20 cellular contexts compared by ENCODE assay signal in the genomic region with DNA sequence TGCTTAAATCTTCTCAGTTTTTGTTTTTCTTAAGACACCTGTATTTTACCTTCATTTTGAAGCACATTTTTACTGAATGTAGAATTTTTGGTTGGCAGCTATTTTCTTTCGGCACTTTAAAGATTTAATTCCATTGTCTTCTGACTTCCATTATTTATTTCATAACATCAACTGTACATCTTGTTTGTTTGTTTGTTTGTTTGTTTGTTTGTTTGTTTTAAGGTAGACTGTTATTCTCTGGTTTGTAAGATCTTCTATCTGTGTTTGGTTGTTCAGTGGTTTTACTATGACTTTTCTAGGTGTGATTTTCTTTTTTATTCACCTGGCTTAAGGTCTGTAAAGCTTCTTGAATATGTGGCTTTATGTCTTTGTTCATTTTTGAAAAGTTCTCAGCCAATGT.
DNase-seq lines count a peak whose midpoint lies in the region; ATAC-seq, FAIRE-seq and TF ChIP-seq lines count a peak whose summit lies in the region.
"Had no signal": no experiment of that assay in that cellular context is flagged by ENCODE, and none has a peak within 500 bp of the region (broad histone marks: within the 10 kb centered on the region; RNA-seq: fewer than 3 reads in every experiment).

No MANE protein-coding gene starts in this region.

- H2BK12ac ChIP-seq in H1 (ENCODE audit: low read depth, low read length) = no peak overlapping the region

- H3K27ac Mint-ChIP-seq in WTC11 (no peak overlapping the region), neural progenitor cell (no peak overlapping the region)
- H3K27ac Mint-ChIP-seq: B cell; CD8-positive, alpha-beta T cell; H9 had no signal

- H3K18ac ChIP-seq in H1 (ENCODE audit: extremely low read depth, low read length) = no peak overlapping the region

- H2AFZ ChIP-seq in HepG2 (ENCODE audit: low read length) (no peak overlapping the region), H1 (ENCODE audit: low read length) (no peak overlapping the region), neural progenitor cell (replicated peaks) (no peak overlapping the region)

- H2BK120ac ChIP-seq in H1 (replicated peaks; ENCODE audit: low read depth, low read length) = no peak overlapping the region

- DNase-seq in HepG2 (ENCODE audit: low spot score) (no peak), right lobe of liver (no peak), WTC11 (ENCODE audit: low spot score) (no peak), H1 (ENCODE audit: low read depth in 1 of 2, low spot score in 2 of 2) (no peak), NCI-H1048 (lab: John Stamatoyannopoulos, UW) (no peak), NCI-H446 treated with DMSO at 0.1 percent for 48 hours (lab: John Stamatoyannopoulos, UW) (no peak), neural progenitor cell (ENCODE audit: low spot score) (no peak)
- DNase-seq: 8988T; Calu3; CD8-positive, alpha-beta T cell; DMS79 treated with DMSO at 0.1 percent for 48 hours; GOT3; H9; IMR-90; KBM-7 had no signal

- no peaks in the 10 kb centered on the region for H3K79me1 ChIP-seq in H1 (ENCODE audit: low read depth, low read length)

- H3K9me3 ChIP-seq in HepG2 (ENCODE audit: low read length) = peaks cover 5% of the 10 kb centered on the region; the same call in 1 of the 2 replicates
- H3K9me3 ChIP-seq in right lobe of liver = peaks cover 0 to 6% (median 0%) of the 10 kb centered on the region in 4 donors
- H3K9me3 ChIP-seq in H1 (ENCODE audit: insufficient read depth in 2 of 2, low read depth in 1 of 2, low read length in 1 of 2) = peaks cover 3 to 4% of the 10 kb centered on the region in 2 experiments; a peak in 2 of 4 replicates
- H3K9me3 ChIP-seq in neural progenitor cell (ENCODE audit: low read depth) = peaks cover 17% of the 10 kb centered on the region

- no peak overlapping the region for H3K4me2 ChIP-seq in HepG2 (ENCODE audit: low read depth, low read length)
- H3K4me2 ChIP-seq in H1 (ENCODE audit: insufficient read depth in 1 of 2, low read depth in 2 of 2, low read length in 2 of 2) = no peak overlapping the region
- no peak overlapping the region for H3K4me2 ChIP-seq in neural progenitor cell
- H3K4me2 ChIP-seq: BLaER1 treated with 17β-estradiol and CSF1 and Interleukin-3, amounts not matched to agents 10 nM and 100 nM had no signal

- TF ChIP-seq CTCF in HepG2 (CRISPR knock-in tag; IDR thresholded peaks at IDR 0.05) (no peak), right lobe of liver (IDR thresholded peaks at IDR 0.05) (no peak), WTC11 (IDR thresholded peaks at IDR 0.05) (no peak), H1 (IDR thresholded peaks at IDR 0.05; ENCODE audit: control extremely low read depth in 1 of 3, insufficient read depth in 1 of 3, low read depth in 1 of 3, low read length in 3 of 3) (no peak), neural progenitor cell (IDR thresholded peaks at IDR 0.05) (no peak)

- intact Hi-C loops in HepG2 (cut with micrococcal nuclease; ENCODE audit: unreplicated experiment) = no loop called here
- intact Hi-C loops in right lobe of liver (cut with DNase I) = no loop called here

- H2BK20ac ChIP-seq in H1 (ENCODE audit: low read length) = no peak overlapping the region

- H3K4me1 Mint-ChIP-seq in WTC11 = no peaks in the 10 kb centered on the region
- no peaks in the 10 kb centered on the region for H3K4me1 Mint-ChIP-seq in neural progenitor cell
- H3K4me1 Mint-ChIP-seq: B cell, H9 had no signal

- 96% methylated on average over 1 of the region's 1 CpG for WGBS in HepG2 (ENCODE audit: low lambda C conversion rate)
- 100% methylated on average over 1 of the region's 1 CpG for WGBS in right lobe of liver (ENCODE audit: insufficient coverage, low coverage, low lambda C conversion rate, missing lambda C conversion rate)
- WGBS in H1 (ENCODE audit: extremely low coverage in 1 of 2, insufficient coverage in 1 of 2, insufficient read length in 1 of 2, insufficient replicate concordance in 2 of 2, low coverage in 1 of 2, low lambda C conversion rate in 2 of 2, missing lambda C conversion rate in 1 of 2), 2 experiments = 100% methylated on average over 1 of the region's 1 CpG; no CpG with 5 or more reads in 1 of the 2 experiments

- peaks cover 6% of the 10 kb centered on the region in 2 experiments; a peak in 3 of 5 replicates for H3K36me3 ChIP-seq in HepG2 (replicated peaks in 1 of 2; ENCODE audit: control insufficient read depth in 1 of 2, insufficient read depth in 2 of 2, low read length in 2 of 2)
- peaks cover 0 to 6% (median 0%) of the 10 kb centered on the region in 4 donors for H3K36me3 ChIP-seq in right lobe of liver
- peaks cover 0 to 4% (median 1%) of the 10 kb centered on the region in 4 experiments; a peak in 2 of 8 replicates for H3K36me3 ChIP-seq in H1 (ENCODE audit: control insufficient read depth in 2 of 4, insufficient read depth in 4 of 4, low read length in 3 of 4)
- peaks cover 13% of the 10 kb centered on the region for H3K36me3 ChIP-seq in neural progenitor cell

- H3K23me2 ChIP-seq in H1 (ENCODE audit: low read depth, low read length) = no peaks in the 10 kb centered on the region

- H3K23ac ChIP-seq in H1 (ENCODE audit: insufficient read length) = no peak overlapping the region

- TF ChIP-seq RAD21 in HepG2 (CRISPR knock-in tag; IDR thresholded peaks at IDR 0.05) (no peak), H1 (IDR thresholded peaks at IDR 0.05 in 1 of 2, conservative IDR thresholded peaks at IDR 0.05 in 1 of 2; ENCODE audit: low read depth in 2 of 2, low read length in 2 of 2) (no peak)

- BruUV-seq in HepG2 (replicated peaks; lab: Mats Ljungman, UMichigan) = no TSS peak

- H2BK15ac ChIP-seq in H1 (ENCODE audit: low read length) = no peak overlapping the region

- H3K4me1 ChIP-seq in HepG2 (ENCODE audit: insufficient read depth, low read length) (no peaks in the 10 kb centered on the region), right lobe of liver (no peaks in the 10 kb centered on the region), H1 (replicated peaks in 1 of 4; ENCODE audit: control insufficient read depth in 3 of 4, insufficient read depth in 4 of 4, low read length in 3 of 4) (no peaks in the 10 kb centered on the region), neural progenitor cell (no peaks in the 10 kb centered on the region)
- H3K4me1 ChIP-seq: BLaER1 treated with 17β-estradiol and CSF1 and Interleukin-3, amounts not matched to agents 10 nM and 100 nM had no signal

- H3K9ac ChIP-seq in HepG2 (ENCODE audit: insufficient read depth, low read depth, low read length) (no peak overlapping the region), H1 (replicated peaks in 1 of 4; ENCODE audit: extremely low read depth in 1 of 4, low read depth in 3 of 4, low read length in 3 of 4) (no peak overlapping the region), neural progenitor cell (no peak overlapping the region)
- H3K9ac ChIP-seq: BLaER1 treated with 17β-estradiol and CSF1 and Interleukin-3, amounts not matched to agents 10 nM and 100 nM had no signal

- H4K91ac ChIP-seq in H1 (replicated peaks; ENCODE audit: insufficient read length, low read length) = no peak overlapping the region

- H4K8ac ChIP-seq in H1 (ENCODE audit: extremely low read depth, insufficient read depth, low read length) = no peak overlapping the region

- H4K5ac ChIP-seq in H1 (ENCODE audit: insufficient read length, low read depth, low read length) = no peak overlapping the region

- H3K79me2 ChIP-seq in HepG2 (ENCODE audit: insufficient read depth, low read length) (no peaks in the 10 kb centered on the region), H1 (ENCODE audit: control insufficient read depth in 1 of 2, insufficient read depth in 2 of 2, low read length in 2 of 2) (no peaks in the 10 kb centered on the region), neural progenitor cell (ENCODE audit: low read depth) (no peaks in the 10 kb centered on the region)

- H3K4me3 ChIP-seq in HepG2 (replicated peaks in 1 of 3; ENCODE audit: insufficient read depth in 1 of 3, low read depth in 2 of 3, low read length in 3 of 3) (no peak overlapping the region), right lobe of liver (no peak overlapping the region), H1 (ENCODE audit: extremely low read depth in 1 of 4, insufficient read depth in 2 of 4, low read depth in 3 of 4, low read length in 4 of 4) (no peak overlapping the region), neural progenitor cell (no peak overlapping the region)
- H3K4me3 ChIP-seq: BLaER1 treated with 17β-estradiol and CSF1 and Interleukin-3, amounts not matched to agents 10 nM and 100 nM had no signal

- H3K36me3 Mint-ChIP-seq in WTC11 (peaks cover 20% of the 10 kb centered on the region), neural progenitor cell (peaks cover 68% of the 10 kb centered on the region)

- H3K27me3 ChIP-seq in HepG2 (ENCODE audit: control insufficient read depth in 1 of 2, insufficient read depth in 2 of 2, low read length in 2 of 2) = no peaks in the 10 kb centered on the region
- no peaks in the 10 kb centered on the region for H3K27me3 ChIP-seq in right lobe of liver
- no peaks in the 10 kb centered on the region for H3K27me3 ChIP-seq in H1 (replicated peaks in 1 of 4; ENCODE audit: control insufficient read depth in 3 of 4, extremely low read depth in 1 of 4, insufficient read depth in 3 of 4, low read length in 3 of 4)
- no peaks in the 10 kb centered on the region for H3K27me3 ChIP-seq in neural progenitor cell
- H3K27me3 ChIP-seq: BLaER1 treated with 17β-estradiol and CSF1 and Interleukin-3, amounts not matched to agents 10 nM and 100 nM had no signal

- FAIRE-seq in HepG2 (lab: Jason Lieb, UNC) (no peak), H1 (lab: Jason Lieb, UNC) (peak; percentile 32)
- FAIRE-seq: GM12891 had no signal

- POLR2A ChIA-PET in HepG2 (lab: Yijun Ruan, JAX) (no interaction called here), WTC11 (lab: Charles Lee) (no interaction called here), H1 (lab: Charles Lee; ENCODE audit: partially characterized antibody) (interaction anchor here (0.8 kb wide), 1 partner anchor 63 kb away, joined by 3 read pairs; no protein-coding TSS in a partner anchor)

- peaks cover 17% of the 10 kb centered on the region for H3K9me3 Mint-ChIP-seq in WTC11
- peaks cover 31% of the 10 kb centered on the region for H3K9me3 Mint-ChIP-seq in neural progenitor cell

- no peak for ATAC-seq in HepG2
- ATAC-seq in right lobe of liver = no peak
- ATAC-seq in WTC11 = no peak
- ATAC-seq in GM21360 (IDR thresholded peaks at IDR 0.05; ENCODE audit: unreplicated experiment) = no peak
- ATAC-seq: CD8-positive, alpha-beta T cell had no signal

- H4K20me1 ChIP-seq in HepG2 (ENCODE audit: insufficient read depth, low read length) = no peaks in the 10 kb centered on the region
- H4K20me1 ChIP-seq in H1 (replicated peaks in 1 of 2; ENCODE audit: control insufficient read depth in 1 of 2, insufficient read depth in 2 of 2, low read length in 2 of 2) = no peaks in the 10 kb centered on the region
- no peaks in the 10 kb centered on the region for H4K20me1 ChIP-seq in neural progenitor cell (ENCODE audit: low read depth)
- H4K20me1 ChIP-seq: BLaER1 treated with 17β-estradiol and CSF1 and Interleukin-3, amounts not matched to agents 10 nM and 100 nM had no signal

- H3K56ac ChIP-seq in H1 (replicated peaks; ENCODE audit: insufficient read length, low read depth, low read length) = no peak overlapping the region

- H3K27ac ChIP-seq in HepG2 (ENCODE audit: extremely low read length, insufficient read depth, low read length) (no peak overlapping the region), right lobe of liver (no peak overlapping the region), H1 (ENCODE audit: low read depth, low read length) (no peak overlapping the region), neural progenitor cell (no peak overlapping the region)
- H3K27ac ChIP-seq: BLaER1 treated with 17β-estradiol and CSF1 and Interleukin-3, amounts not matched to agents 10 nM and 100 nM; HL-60 had no signal

- TF ChIP-seq POLR2A in HepG2 (IDR thresholded peaks at IDR 0.05; ENCODE audit: insufficient read depth in 1 of 2, low read depth in 2 of 2, low read length in 2 of 2) (no peak), right lobe of liver (IDR thresholded peaks at IDR 0.05) (no peak), H1 (IDR thresholded peaks at IDR 0.05; ENCODE audit: control extremely low read depth in 1 of 2, low read depth in 2 of 2, low read length in 2 of 2) (no peak)

- no peak overlapping the region for H3K4ac ChIP-seq in H1 (replicated peaks; ENCODE audit: insufficient read length, low read depth, low read length)

- no peak overlapping the region for H2AK5ac ChIP-seq in H1 (ENCODE audit: low read depth, low read length)

- H3K4me3 Mint-ChIP-seq in WTC11 (no peak overlapping the region), neural progenitor cell (no peak overlapping the region)
- H3K4me3 Mint-ChIP-seq: B cell; CD8-positive, alpha-beta T cell; H9 had no signal

- in situ Hi-C loops in HepG2 (cut with HindIII; ENCODE audit: extremely low pct_ligation_motif_present, low pct_unique_long_range_greater_than_20kb) = no loop called here

- H2BK5ac ChIP-seq in H1 (ENCODE audit: low read depth, low read length) = no peak overlapping the region

- no peak overlapping the region for H3K14ac ChIP-seq in H1 (ENCODE audit: insufficient read length)

- H3F3A ChIP-seq in neural progenitor cell (ENCODE audit: low read depth) = no peaks in the 10 kb centered on the region

- CTCF ChIA-PET in HepG2 (lab: Yijun Ruan, JAX; ENCODE audit: low intra/inter-chr PET ratio, low total read pairs) (no interaction called here), WTC11 (lab: Charles Lee) (no interaction called here), H1 (lab: Charles Lee; ENCODE audit: partially characterized antibody) (no interaction called here)

- TF ChIP-seq EP300 in HepG2 (IDR thresholded peaks at IDR 0.05; ENCODE audit: low read depth in 2 of 2, low read length in 2 of 2) (no peak), HepG2 (CRISPR knock-in tag; IDR thresholded peaks at IDR 0.05; ENCODE audit: borderline replicate concordance) (no peak), H1 (IDR thresholded peaks at IDR 0.05; ENCODE audit: borderline replicate concordance in 1 of 2, low read depth in 2 of 2, low read length in 2 of 2) (no peak)

- H3K27me3 Mint-ChIP-seq in WTC11 (ENCODE audit: low read depth) (no peaks in the 10 kb centered on the region; the same call in 1 of the 2 replicates), neural progenitor cell (ENCODE audit: insufficient read depth, low read depth) (peaks cover 2% of the 10 kb centered on the region)
- H3K27me3 Mint-ChIP-seq: B cell had no signal
